Comparison of ENCODE assay signal across 16 cellular contexts in the genomic region with DNA sequence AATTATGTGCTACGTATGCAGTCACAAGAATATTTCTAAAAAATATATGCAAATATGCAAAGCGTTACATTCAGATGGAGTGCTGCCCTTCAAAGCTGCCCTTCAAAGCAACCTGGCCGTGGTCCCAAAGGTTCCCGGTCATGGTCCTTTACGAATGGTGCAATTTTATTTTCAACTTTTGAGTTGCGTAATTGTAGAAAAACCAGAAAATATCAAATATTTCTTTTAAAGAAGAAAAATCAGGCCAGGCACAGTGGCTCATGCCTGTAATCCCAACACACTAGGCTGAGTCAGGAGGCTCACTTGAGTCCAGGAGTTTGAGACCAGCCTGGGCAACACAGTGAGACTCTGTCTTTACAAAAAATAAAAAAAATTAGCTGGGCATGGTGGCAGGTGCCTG. TPM values are rescaled to one million over a fixed set of nuclear protein-coding genes. Genes with fewer than 3 reads are reported as not detected.
A peak's percentile ranks its signal among the peaks of the same experiment; 100 is the strongest.
DNase-seq lines count a peak whose midpoint lies in the region; ATAC-seq and TF ChIP-seq lines count a peak whose summit lies in the region.
"Had no signal": no experiment of that assay in that cellular context is flagged by ENCODE, and none has a peak within 500 bp of the region (broad histone marks: within the 10 kb centered on the region; RNA-seq: fewer than 3 reads in every experiment).

No MANE protein-coding gene starts in this region.

- no peak overlapping the region for H4K5ac ChIP-seq in IMR-90 (ENCODE audit: low read depth, low read length)
- H4K5ac ChIP-seq in H9 (ENCODE audit: insufficient read length, low read depth, low read length): no peak overlapping the region

- no peak overlapping the region for H2BK12ac ChIP-seq in H9 (ENCODE audit: insufficient read length, low read depth, low read length)

- WGBS in IMR-90 (ENCODE audit: extremely low coverage in 2 of 2, insufficient read length in 1 of 2), 2 experiments: 93% methylated on average over 4 of the region's 6 CpGs; no CpG with 5 or more reads in 1 of the 2 experiments
- WGBS in sigmoid colon, 2 donors: 94 to 96% methylated on average over 6 of the region's 6 CpGs
- no CpG with 5 or more reads among the region's 6 CpGs for WGBS in H9 (ENCODE audit: extremely low coverage, insufficient read length, low lambda C conversion rate)

- no peaks in the 10 kb centered on the region; the same call in 1 of the 2 replicates for H4K20me1 ChIP-seq in IMR-90 (ENCODE audit: insufficient read depth, low read length)
- no peaks in the 10 kb centered on the region for H4K20me1 ChIP-seq in H9 (ENCODE audit: control insufficient read depth, insufficient read depth, insufficient read length)
- H4K20me1 ChIP-seq: BLaER1 had no signal

- H3K4me3 Mint-ChIP-seq in H9: no peak overlapping the region
- H3K4me3 Mint-ChIP-seq: CD8-positive, alpha-beta memory T cell had no signal

- H3K36me3 Mint-ChIP-seq in H9 (ENCODE audit: insufficient read depth in 1 of 3, low read depth in 3 of 3): peaks cover 2 to 35% (median 27%) of the 10 kb centered on the region in 3 experiments

- H3K4me2 ChIP-seq in IMR-90 (ENCODE audit: low read depth, low read length) (no peak overlapping the region), H9 (ENCODE audit: insufficient read depth, insufficient read length, low read length) (no peak overlapping the region)
- H3K4me2 ChIP-seq: BLaER1 had no signal

- H2BK5ac ChIP-seq in IMR-90 (ENCODE audit: low read depth, low read length, poor library complexity, severe bottlenecking) (no peak overlapping the region), H9 (ENCODE audit: insufficient read length, low read length) (no peak overlapping the region)

- H3K23ac ChIP-seq in IMR-90 (ENCODE audit: low read depth, low read length) (no peak overlapping the region), H9 (ENCODE audit: insufficient read length, low read depth, low read length) (no peak overlapping the region)

- H2BK120ac ChIP-seq in IMR-90 (ENCODE audit: low read depth, low read length) (no peak overlapping the region), H9 (ENCODE audit: low read depth, low read length, poor library complexity, severe bottlenecking) (no peak overlapping the region)

- H3K14ac ChIP-seq in IMR-90 (replicated peaks; ENCODE audit: low read depth, low read length) (no peak overlapping the region), H9 (ENCODE audit: insufficient read depth, low read length) (no peak overlapping the region)

- TF ChIP-seq POLR2A in IMR-90 (IDR thresholded peaks at IDR 0.05; ENCODE audit: low read depth, low read length) (no peak), sigmoid colon (IDR thresholded peaks at IDR 0.05) (no peak)

- no peak for TF ChIP-seq RAD21 in IMR-90 (IDR thresholded peaks at IDR 0.05; ENCODE audit: low read length)

- CTCF ChIA-PET in IMR-90 (lab: Yijun Ruan, JAX): no interaction called here

- H3K4ac ChIP-seq in IMR-90 (ENCODE audit: low read depth, low read length): no peak overlapping the region
- no peak overlapping the region for H3K4ac ChIP-seq in H9 (ENCODE audit: low read depth, low read length)

- H3K27ac Mint-ChIP-seq in H9: no peak overlapping the region

- H2AK5ac ChIP-seq in IMR-90 (ENCODE audit: low read depth, low read length): no peak overlapping the region
- H2AK5ac ChIP-seq in H9 (ENCODE audit: insufficient read length, low read length): no peak overlapping the region

- no peaks in the 10 kb centered on the region; the same call in 1 of the 2 replicates for H3K27me3 Mint-ChIP-seq in H9 (ENCODE audit: low read depth)
- H3K27me3 Mint-ChIP-seq: CD8-positive, alpha-beta memory T cell had no signal

- no peak overlapping the region for H3K9ac ChIP-seq in IMR-90 (ENCODE audit: low read depth, low read length)
- no peak overlapping the region for H3K9ac ChIP-seq in H9 (ENCODE audit: extremely low read depth, insufficient read length, low read length)

- ATAC-seq in IMR-90 (ENCODE audit: low read depth) (no peak), left lobe of liver (peak; percentile 41), lower lobe of right lung (peak in 1 of 2 donors; percentile 32), HG02885 (IDR thresholded peaks at IDR 0.05; ENCODE audit: poor library complexity, unreplicated experiment) (no peak)
- ATAC-seq: HCT116 had no signal

- no peaks in the 10 kb centered on the region for H3K9me3 ChIP-seq in IMR-90 (ENCODE audit: control insufficient read depth, insufficient read depth, low read length)
- no peaks in the 10 kb centered on the region for H3K9me3 ChIP-seq in lower lobe of right lung
- no peaks in the 10 kb centered on the region for H3K9me3 ChIP-seq in sigmoid colon
- no peaks in the 10 kb centered on the region for H3K9me3 ChIP-seq in MG63
- H3K9me3 ChIP-seq in H9 (ENCODE audit: control insufficient read depth, low read depth, low read length): no peaks in the 10 kb centered on the region
- H3K9me3 ChIP-seq: BLaER1, Caco-2 had no signal

- no peak overlapping the region for H3K56ac ChIP-seq in IMR-90 (ENCODE audit: extremely low read depth, insufficient read depth, low read length)
- H3K56ac ChIP-seq in H9 (ENCODE audit: insufficient read length, low read depth, low read length): no peak overlapping the region

- in situ Hi-C loops in IMR-90 (cut with MboI; ENCODE audit: low sequenced_read_pairs): no loop called here

- no peaks in the 10 kb centered on the region for H3K23me2 ChIP-seq in H9 (ENCODE audit: insufficient read length, low read depth, low read length, poor library complexity, severe bottlenecking)

- no peak overlapping the region for H2BK20ac ChIP-seq in IMR-90 (ENCODE audit: low read depth, low read length)
- no peak overlapping the region for H2BK20ac ChIP-seq in H9 (ENCODE audit: low read depth, low read length, poor library complexity, severe bottlenecking)

- H3K27ac ChIP-seq in IMR-90 (ENCODE audit: insufficient read depth, low read length) (no peak overlapping the region), lower lobe of right lung (no peak overlapping the region), sigmoid colon (no peak overlapping the region), H9 (ENCODE audit: insufficient read length, low read depth, low read length) (no peak overlapping the region)
- H3K27ac ChIP-seq: BLaER1 had no signal

- H3K79me1 ChIP-seq in IMR-90 (ENCODE audit: low read depth in 1 of 2, low read length in 2 of 2): no peaks in the 10 kb centered on the region
- no peaks in the 10 kb centered on the region for H3K79me1 ChIP-seq in H9 (ENCODE audit: insufficient read depth, low read depth, low read length, poor library complexity, severe bottlenecking)

- no peak for TF ChIP-seq CTCF in IMR-90 (conservative IDR thresholded peaks at IDR 0.05; ENCODE audit: low read depth, low read length)
- TF ChIP-seq CTCF in lower lobe of right lung (IDR thresholded peaks at IDR 0.05): no peak
- TF ChIP-seq CTCF in sigmoid colon (IDR thresholded peaks at IDR 0.05): no peak
- no peak for TF ChIP-seq CTCF in H9 (conservative IDR thresholded peaks at IDR 0.05)

- H3K9me1 ChIP-seq in IMR-90 (ENCODE audit: insufficient read depth, low read length): no peaks in the 10 kb centered on the region

- no peaks in the 10 kb centered on the region for H3K79me2 ChIP-seq in H9 (ENCODE audit: insufficient read depth, low read length)

- H3K27me3 ChIP-seq in IMR-90 (ENCODE audit: control insufficient read depth, insufficient read depth, low read length): no peaks in the 10 kb centered on the region
- H3K27me3 ChIP-seq in lower lobe of right lung (ENCODE audit: low read depth): no peaks in the 10 kb centered on the region
- H3K27me3 ChIP-seq in sigmoid colon: no peaks in the 10 kb centered on the region
- no peaks in the 10 kb centered on the region for H3K27me3 ChIP-seq in MG63
- no peaks in the 10 kb centered on the region for H3K27me3 ChIP-seq in H9 (ENCODE audit: insufficient read depth, low read length)
- H3K27me3 ChIP-seq: BLaER1 had no signal

- no peak overlapping the region for H3T11ph ChIP-seq in H9 (ENCODE audit: low read length)

- no peaks in the 10 kb centered on the region for H3K9me3 Mint-ChIP-seq in H9
- H3K9me3 Mint-ChIP-seq: CD8-positive, alpha-beta memory T cell had no signal

- no peaks in the 10 kb centered on the region for H3K4me1 ChIP-seq in IMR-90 (ENCODE audit: control insufficient read depth, insufficient read depth, low read length)
- peaks cover 18% of the 10 kb centered on the region for H3K4me1 ChIP-seq in lower lobe of right lung
- no peaks in the 10 kb centered on the region for H3K4me1 ChIP-seq in sigmoid colon
- H3K4me1 ChIP-seq in H9 (ENCODE audit: insufficient read depth, low read length): no peaks in the 10 kb centered on the region
- H3K4me1 ChIP-seq: Caco-2 had no signal

- H3K36me3 ChIP-seq in IMR-90 (ENCODE audit: control insufficient read depth, insufficient read depth, low read length) (peaks cover 45% of the 10 kb centered on the region), lower lobe of right lung (peaks cover 50% of the 10 kb centered on the region), sigmoid colon (peaks cover 0 to 26% (median 2%) of the 10 kb centered on the region in 4 donors), MG63 (no peaks in the 10 kb centered on the region)

- POLR2A ChIA-PET in IMR-90 (lab: Charles Lee; ENCODE audit: unreplicated experiment): no interaction called here

- no peak overlapping the region for H3K18ac ChIP-seq in IMR-90 (ENCODE audit: low read depth, low read length)
- no peak overlapping the region for H3K18ac ChIP-seq in H9 (ENCODE audit: insufficient read length, low read depth, low read length)

- no peak for DNase-seq in IMR-90
- DNase-seq in left lobe of liver (ENCODE audit: low spot score): peak; percentile 77
- DNase-seq in lower lobe of right lung: peak; percentile 68
- DNase-seq in sigmoid colon: peak; percentile 58
- DNase-seq in MG63: no peak
- no peak for DNase-seq in H9
- DNase-seq: 8988T; AML-193; Caco-2; CD8-positive, alpha-beta memory T cell; DND-41; GDM1 had no signal

- dilution Hi-C loops in IMR-90 (cut with HindIII; ENCODE audit: low sequenced_read_pairs, unreplicated experiment): no loop called here

- H2BK15ac ChIP-seq in IMR-90 (ENCODE audit: low read depth, low read length) (no peak overlapping the region), H9 (ENCODE audit: low read depth, low read length) (no peak overlapping the region)

- no peak overlapping the region for H4K8ac ChIP-seq in IMR-90 (ENCODE audit: low read depth in 2 of 2, low read length in 2 of 2)
- no peak overlapping the region for H4K8ac ChIP-seq in H9 (replicated peaks; ENCODE audit: insufficient read length, low read depth, low read length)

- intact Hi-C loops in IMR-90 (cut with micrococcal nuclease): no loop called here
- intact Hi-C loops in lower lobe of right lung (cut with DNase I): no loop called here
- intact Hi-C loops in sigmoid colon (cut with DNase I): no loop called here

- H4K91ac ChIP-seq in IMR-90 (ENCODE audit: insufficient read depth, low read depth, low read length) (no peak overlapping the region), H9 (ENCODE audit: insufficient read length, low read depth, low read length) (no peak overlapping the region)

- H3K4me1 Mint-ChIP-seq in H9: no peaks in the 10 kb centered on the region

- no peak overlapping the region for H3K4me3 ChIP-seq in IMR-90 (ENCODE audit: insufficient read depth, low read depth, low read length)
- no peak overlapping the region for H3K4me3 ChIP-seq in lower lobe of right lung
- no peak overlapping the region for H3K4me3 ChIP-seq in sigmoid colon
- no peak overlapping the region for H3K4me3 ChIP-seq in MG63
- H3K4me3 ChIP-seq: BLaER1 had no signal

- TF ChIP-seq EP300 in sigmoid colon (IDR thresholded peaks at IDR 0.05): no peak

- no peak overlapping the region for H2AFZ ChIP-seq in IMR-90 (replicated peaks; ENCODE audit: low read length, poor library complexity)
- H2AFZ ChIP-seq in H9 (ENCODE audit: low read length): no peak overlapping the region

- no peak overlapping the region for H2AK9ac ChIP-seq in IMR-90 (replicated peaks; ENCODE audit: low read depth, low read length, poor library complexity)

- BruUV-seq in IMR-90 (replicated peaks; lab: Mats Ljungman, UMichigan): no TSS peak

RNA-seq across cellular contexts. Expression of gene CLSTN3, which starts 21.4 kb away (rescaled TPM):
- total RNA-seq in IMR-90 (2012; rRNA removed): 4.1 and 5.3 TPM in 2 replicates
- polyA plus RNA-seq in IMR-90 (2012; rRNA removed): 14.5 and 16.4 TPM in 2 replicates
- polyA plus RNA-seq in IMR-90 (2012; cell fraction: cytosol; rRNA removed): 18.2 and 22.0 TPM in 2 replicates
- polyA plus RNA-seq in IMR-90 (2012; cell fraction: nucleus; rRNA removed; ENCODE audit: low replicate concordance): 118 and 208 TPM in 2 replicates
- total RNA-seq in left lobe of liver: 48.4 TPM
- total RNA-seq in lower lobe of right lung: 36.8 TPM
- total RNA-seq in sigmoid colon: 10 to 100 TPM; 11.5 to 41.5 (median 19.3) TPM
- 10 to 100 TPM in 1 of 3 donors, 1 to 10 TPM in 2; 3.7 to 25.9 (median 6.0) TPM for polyA plus RNA-seq in sigmoid colon
- total RNA-seq in MG63 (2014; rRNA removed; shearing (Covaris generic); ENCODE audit: low replicate concordance): not detected in 2 replicates
- total RNA-seq in H9 (2021): 25.0 and 26.2 TPM in 2 replicates

RNA-seq across cellular contexts. Expression of gene RBP5, which starts 22.8 kb away (rescaled TPM):
- not detected in 2 replicates for total RNA-seq in IMR-90 (2012; rRNA removed)
- 0.15 TPM in 1 of 2 replicates, not detected in the other for polyA plus RNA-seq in IMR-90 (2012; rRNA removed)
- not detected in 2 replicates for polyA plus RNA-seq in IMR-90 (2012; cell fraction: cytosol; rRNA removed)
- polyA plus RNA-seq in IMR-90 (2012; cell fraction: nucleus; rRNA removed; ENCODE audit: low replicate concordance): 0.38 and 1.1 TPM in 2 replicates
- total RNA-seq in left lobe of liver: 154 TPM
- total RNA-seq in lower lobe of right lung: 1.1 TPM
- total RNA-seq in sigmoid colon: under 1 TPM in 1 of 4 donors, not detected in 3; 0.71 TPM
- polyA plus RNA-seq in sigmoid colon: 10 to 100 TPM in 1 of 3 donors, 1 to 10 TPM in 2; 3.7 to 30.9 (median 4.2) TPM
- total RNA-seq in MG63 (2014; rRNA removed; shearing (Covaris generic); ENCODE audit: low replicate concordance): not detected in 2 replicates
- total RNA-seq in H9 (2021): 2.1 and 2.7 TPM in 2 replicates
- total RNA-seq: H4 had no signal
- polyA plus RNA-seq: CD8-positive, alpha-beta memory T cell had no signal

RNA-seq across cellular contexts. Expression of gene PEX5, which starts 38.0 kb away (rescaled TPM):
- total RNA-seq in IMR-90 (2012; rRNA removed) (18.3 and 18.6 TPM in 2 replicates), left lobe of liver (49.9 TPM), lower lobe of right lung (47.8 TPM), sigmoid colon (10 to 100 TPM; 22.7 to 48.5 (median 35.3) TPM), H9 (2021) (38.1 and 40.5 TPM in 2 replicates)
- polyA plus RNA-seq in IMR-90 (2012; rRNA removed) (13.6 and 14.4 TPM in 2 replicates), sigmoid colon (10 to 100 TPM; 13.9 to 29.9 (median 27.0) TPM)
- polyA plus RNA-seq in IMR-90 (2012; cell fraction: cytosol; rRNA removed): 11.5 and 15.3 TPM in 2 replicates
- polyA plus RNA-seq in IMR-90 (2012; cell fraction: nucleus; rRNA removed; ENCODE audit: low replicate concordance): 15.5 and 16.8 TPM in 2 replicates
- 26.8 and 45.6 TPM in 2 replicates for total RNA-seq in MG63 (2014; rRNA removed; shearing (Covaris generic); ENCODE audit: low replicate concordance)

RNA-seq across cellular contexts. Expression of gene C1RL, which starts 42.5 kb away (rescaled TPM):
- total RNA-seq in IMR-90 (2012; rRNA removed) (7.5 and 9.1 TPM in 2 replicates), left lobe of liver (243 TPM), lower lobe of right lung (80.5 TPM), sigmoid colon (10 to 100 TPM; 44.2 to 82.6 (median 65.3) TPM), H9 (2021) (14.4 and 15.1 TPM in 2 replicates)
- polyA plus RNA-seq in IMR-90 (2012; rRNA removed) (12.0 and 12.3 TPM in 2 replicates), sigmoid colon (10 to 100 TPM in 2 of 3 donors, 1 to 10 TPM in 1; 9.9 to 45.5 (median 12.0) TPM)
- 4.2 and 12.6 TPM in 2 replicates for polyA plus RNA-seq in IMR-90 (2012; cell fraction: cytosol; rRNA removed)
- 18.0 and 18.4 TPM in 2 replicates for polyA plus RNA-seq in IMR-90 (2012; cell fraction: nucleus; rRNA removed; ENCODE audit: low replicate concordance)
- total RNA-seq in MG63 (2014; rRNA removed; shearing (Covaris generic); ENCODE audit: low replicate concordance): 0.32 and 3.7 TPM in 2 replicates

RNA-seq across cellular contexts. Expression of gene C1R, which starts 59.3 kb away (rescaled TPM):
- total RNA-seq in IMR-90 (2012; rRNA removed) (19.4 and 38.4 TPM in 2 replicates), left lobe of liver (1,748 TPM), lower lobe of right lung (373 TPM), sigmoid colon (100 to 1,000 TPM; 328 to 493 (median 467) TPM), H9 (2021) (11.4 and 11.5 TPM in 2 replicates)
- polyA plus RNA-seq in IMR-90 (2012; rRNA removed) (153 and 165 TPM in 2 replicates), sigmoid colon (100 to 1,000 TPM in 1 of 3 donors, 10 to 100 TPM in 2; 23.8 to 257 (median 54.1) TPM)
- polyA plus RNA-seq in IMR-90 (2012; cell fraction: cytosol; rRNA removed): 93.2 and 225 TPM in 2 replicates
- 86.8 and 97.2 TPM in 2 replicates for polyA plus RNA-seq in IMR-90 (2012; cell fraction: nucleus; rRNA removed; ENCODE audit: low replicate concordance)
- 45.9 and 50.9 TPM in 2 replicates for total RNA-seq in MG63 (2014; rRNA removed; shearing (Covaris generic); ENCODE audit: low replicate concordance)

Comparison
In these comparisons a context has a peak if more than half of its experiments do, and no peak if none do; other contexts are left out.
1. DNase-seq: peak in left lobe of liver (single experiment), lower lobe of right lung (single experiment) and sigmoid colon (single experiment); none in IMR-90 (single experiment), MG63 (single experiment) and H9 (single experiment).
2. RNA of gene RBP5, which starts 22.8 kb away (total RNA-seq): 154 TPM in left lobe of liver (single experiment); 2.1 to 2.7 TPM in H9, 1.1 TPM in lower lobe of right lung (single experiment), 0.71 TPM in sigmoid colon, not detected in IMR-90 and not detected in MG63; every median in the first group is over 10 times any median in the second.